In the genomic region with DNA sequence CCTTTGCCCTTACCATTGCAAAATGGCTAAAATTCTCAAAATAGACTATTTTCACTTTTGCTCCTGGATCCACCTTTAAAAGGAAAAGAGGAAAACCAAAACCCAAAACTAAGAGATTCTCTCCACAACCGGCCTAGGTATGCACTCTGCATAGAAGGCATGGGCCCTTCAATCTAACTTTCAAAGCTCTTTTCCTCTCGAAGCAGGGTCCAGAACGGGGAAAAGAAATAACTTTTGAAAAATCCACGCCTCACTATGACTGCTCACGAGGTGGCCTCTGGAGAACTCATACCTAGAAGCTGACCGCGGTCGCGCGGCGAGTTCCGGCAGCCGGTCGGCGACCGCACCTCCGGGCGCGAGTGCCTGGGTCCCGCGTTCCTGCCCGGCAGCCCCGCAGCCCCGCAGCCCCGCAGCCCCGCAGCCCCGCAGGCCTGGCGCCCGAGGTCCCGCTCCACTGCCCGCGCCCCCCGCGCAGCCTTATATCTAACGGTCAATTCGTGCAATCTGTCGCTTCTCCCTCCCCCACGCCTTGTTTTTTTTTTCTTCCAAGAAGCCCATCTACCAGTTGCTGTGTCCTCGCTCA, we compare ENCODE assay signal across 18 cellular contexts. TPM values are rescaled to one million over a fixed set of nuclear protein-coding genes. Genes with fewer than 3 reads are reported as not detected.
DNase-seq lines count a peak whose midpoint lies in the region; ATAC-seq, FAIRE-seq and TF ChIP-seq lines count a peak whose summit lies in the region.
"Had no signal": no experiment of that assay in that cellular context is flagged by ENCODE, and none has a peak within 500 bp of the region (broad histone marks: within the 10 kb centered on the region; RNA-seq: fewer than 3 reads in every experiment).

No MANE protein-coding gene starts in this region.

- H3K27me3 Mint-ChIP-seq in type B pancreatic cell, result peaks cover 97% of the 10 kb centered on the region

- no peaks in the 10 kb centered on the region for H3K9me3 ChIP-seq in cardiac muscle cell (ENCODE audit: low read depth)
- no peaks in the 10 kb centered on the region for H3K9me3 ChIP-seq in ascending aorta
- no peaks in the 10 kb centered on the region for H3K9me3 ChIP-seq in mesodermal cell (ENCODE audit: control insufficient read depth, low read length)
- H3K9me3 ChIP-seq in small intestine (ENCODE audit: control insufficient read depth, low read depth), result no peaks in the 10 kb centered on the region
- H3K9me3 ChIP-seq: BE2C, body of pancreas, vagina had no signal

- WGBS in mesodermal cell (ENCODE audit: insufficient coverage in 2 of 2), 2 experiments, result 0 to 1% methylated on average over 34 to 35 of the region's 39 CpGs
- WGBS in small intestine, 3 donors, result 2 to 8% (median 7%) methylated on average over 35 to 39 of the region's 39 CpGs

- no peak for TF ChIP-seq CTCF in cardiac muscle cell (IDR thresholded peaks at IDR 0.05; ENCODE audit: low read depth, low read length)
- no peak for TF ChIP-seq CTCF in ascending aorta (IDR thresholded peaks at IDR 0.05)
- no peak for TF ChIP-seq CTCF in type B pancreatic cell (conservative IDR thresholded peaks at IDR 0.05)

- peak overlapping the region; percentile 81 for H3K4me3 Mint-ChIP-seq in type B pancreatic cell
- H3K4me3 Mint-ChIP-seq: activated B cell treated with CpG ODN at 0.5 μM for 24 hours had no signal

- peaks cover 17% of the 10 kb centered on the region for H3K4me1 ChIP-seq in cardiac muscle cell (ENCODE audit: low read depth)
- H3K4me1 ChIP-seq in ascending aorta, result peaks cover 4 to 6% of the 10 kb centered on the region in 2 donors
- peaks cover 26% of the 10 kb centered on the region for H3K4me1 ChIP-seq in mesodermal cell (ENCODE audit: control insufficient read depth, insufficient read depth, low read length, poor library complexity, severe bottlenecking)
- peaks cover 0 to 3% of the 10 kb centered on the region in 2 donors for H3K4me1 ChIP-seq in small intestine (ENCODE audit: control insufficient read depth in 2 of 2, insufficient read depth in 1 of 2, low read depth in 1 of 2, low read length in 1 of 2)
- H3K4me1 ChIP-seq: BE2C, parathyroid adenoma had no signal

- H3K9me3 Mint-ChIP-seq in type B pancreatic cell, result no peaks in the 10 kb centered on the region

- H3K36me3 ChIP-seq in cardiac muscle cell, result no peaks in the 10 kb centered on the region
- H3K36me3 ChIP-seq in ascending aorta, result no peaks in the 10 kb centered on the region
- H3K36me3 ChIP-seq in mesodermal cell (ENCODE audit: control insufficient read depth, insufficient read depth, low read length), result no peaks in the 10 kb centered on the region
- H3K36me3 ChIP-seq in small intestine (ENCODE audit: control insufficient read depth in 2 of 2, insufficient read depth in 2 of 2, low read length in 2 of 2), result no peaks in the 10 kb centered on the region
- H3K36me3 ChIP-seq: BE2C, vagina had no signal

- no peak for ATAC-seq in left cardiac atrium
- no peak for ATAC-seq in GM21619 (IDR thresholded peaks at IDR 0.05; ENCODE audit: unreplicated experiment)
- ATAC-seq: body of pancreas, left ventricle myocardium superior had no signal

- FAIRE-seq in small intestine (lab: Jason Lieb, UNC), result no peak
- FAIRE-seq: endometrium had no signal

- peak overlapping the region; percentile 34 for H3K4me3 ChIP-seq in cardiac muscle cell
- H3K4me3 ChIP-seq in ascending aorta, result peak overlapping the region; percentile 28 to 32
- peak overlapping the region; percentile 28 for H3K4me3 ChIP-seq in mesodermal cell (ENCODE audit: extremely low read depth, insufficient read depth, low read length, poor library complexity, severe bottlenecking)
- no peak overlapping the region for H3K4me3 ChIP-seq in small intestine (ENCODE audit: low read depth in 1 of 2, low read length in 2 of 2)
- H3K4me3 ChIP-seq: body of pancreas, vagina had no signal

- intact Hi-C loops in left cardiac atrium (cut with DNase I), result no loop called here
- intact Hi-C loops in ascending aorta (cut with DNase I), result no loop called here

- H3K27me3 ChIP-seq in cardiac muscle cell (peaks cover 100% of the 10 kb centered on the region), ascending aorta (peaks cover 38% of the 10 kb centered on the region), small intestine (ENCODE audit: control insufficient read depth in 2 of 2, insufficient read depth in 2 of 2, low read length in 2 of 2) (peaks cover 12 to 67% of the 10 kb centered on the region in 2 donors)

- H3K36me3 Mint-ChIP-seq in type B pancreatic cell, result no peaks in the 10 kb centered on the region

- H3K27ac ChIP-seq in cardiac muscle cell, result no peak overlapping the region
- H3K27ac ChIP-seq in ascending aorta, result no peak overlapping the region
- no peak overlapping the region for H3K27ac ChIP-seq in mesodermal cell (ENCODE audit: low read depth, low read length, severe bottlenecking)
- no peak overlapping the region for H3K27ac ChIP-seq in small intestine (ENCODE audit: low read depth in 1 of 2, low read length in 1 of 2)
- H3K27ac ChIP-seq: body of pancreas, parathyroid adenoma, vagina had no signal

- DNase-seq in cardiac muscle cell (ENCODE audit: low read depth in 1 of 2, low spot score in 1 of 2), result peak in 1 of 2 donors; percentile 51
- DNase-seq in left cardiac atrium, result no peak
- DNase-seq in ascending aorta (ENCODE audit: low spot score in 2 of 2), result no peak
- DNase-seq in type B pancreatic cell (ENCODE audit: extremely low spot score, unreplicated experiment), result no peak
- DNase-seq in cerebellar cortex (ENCODE audit: low spot score), result no peak
- DNase-seq in small intestine, result no peak
- DNase-seq: activated B cell treated with CpG ODN at 0.5 μM for 24 hours, BE2C, body of pancreas, DMS53, left ventricle myocardium superior, MV-4-11, NCI-H2171 had no signal

- peak overlapping the region; percentile 21 for H3K27ac Mint-ChIP-seq in type B pancreatic cell
- H3K27ac Mint-ChIP-seq: activated B cell treated with CpG ODN at 0.5 μM for 24 hours had no signal

- peaks cover 7% of the 10 kb centered on the region for H3K4me1 Mint-ChIP-seq in type B pancreatic cell (ENCODE audit: unreplicated experiment)
- H3K4me1 Mint-ChIP-seq: activated B cell treated with CpG ODN at 0.5 μM for 24 hours had no signal

RNA-seq across cellular contexts. Expression of a gene that starts 2.6 kb away (rescaled TPM):
- 3.3 and 7.1 TPM in 2 replicates for total RNA-seq in cardiac muscle cell
- 0.64 and 0.90 TPM in 2 replicates for polyA plus RNA-seq in cardiac muscle cell
- total RNA-seq in left cardiac atrium, result not detected
- total RNA-seq in ascending aorta, result not detected
- 2.8 TPM for polyA plus RNA-seq in mesodermal cell (2013, experiment 1 of 2)
- 2.2 TPM for polyA plus RNA-seq in mesodermal cell (2013, experiment 2 of 2)
- total RNA-seq in type B pancreatic cell (ENCODE audit: low replicate concordance), result 0.22 TPM in 1 of 2 replicates, not detected in the other
- polyA plus RNA-seq in small intestine, result not detected
- total RNA-seq: activated B cell treated with CpG ODN at 0.5 μM for 24 hours, body of pancreas, left ventricle myocardium superior, vagina had no signal

Comparison
In these comparisons a context has a peak if more than half of its experiments do, and no peak if none do; other contexts are left out.
1. H3K4me3 ChIP-seq: peak in cardiac muscle cell (single experiment), ascending aorta (2 of 2) and mesodermal cell (single experiment); none in small intestine (0 of 2).